In the genomic region with DNA sequence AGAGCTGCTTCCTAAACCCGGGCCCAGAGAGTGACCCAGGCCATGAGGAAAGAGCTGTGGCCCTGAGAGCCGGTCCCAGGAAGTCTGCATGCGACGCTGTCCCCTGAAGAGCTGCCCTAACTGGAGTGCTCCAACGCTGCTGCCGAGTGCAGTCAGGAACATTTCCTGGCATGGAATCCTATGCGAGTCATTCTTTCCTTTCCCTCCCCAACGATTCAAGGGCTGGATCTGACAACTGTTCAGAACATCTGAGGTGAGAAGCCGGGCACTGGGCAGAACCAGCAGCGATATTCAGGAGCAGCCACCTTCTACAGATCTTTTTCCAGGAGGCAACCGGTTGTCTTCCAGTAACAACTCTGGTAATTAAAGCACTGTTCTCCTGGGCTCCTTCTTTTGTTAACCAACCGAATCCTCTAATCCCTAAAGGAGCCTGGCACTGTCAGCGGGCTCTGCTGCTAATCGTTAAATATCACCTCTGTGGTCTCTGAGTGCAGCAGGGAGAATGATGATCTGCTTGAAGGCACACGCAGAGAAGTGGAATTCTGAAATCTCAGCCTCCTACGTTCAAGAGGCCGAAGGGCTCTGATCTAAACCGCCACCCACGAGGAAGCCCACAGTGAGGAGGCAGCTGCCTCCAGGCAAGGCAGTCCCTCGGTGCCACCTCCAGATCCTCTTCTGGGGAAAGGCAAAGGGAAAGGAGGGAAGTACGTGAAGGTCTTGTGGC, we compare ENCODE assay signal across 8 cellular contexts. TPM values are rescaled to one million over a fixed set of nuclear protein-coding genes. Genes with fewer than 3 reads are reported as not detected.
DNase-seq lines count a peak whose midpoint lies in the region; ATAC-seq and TF ChIP-seq lines count a peak whose summit lies in the region.

No MANE protein-coding gene starts in this region.

- no peak overlapping the region for H2AFZ ChIP-seq in OCI-LY7 (ENCODE audit: low read length)
- no peak overlapping the region for H2AFZ ChIP-seq in Karpas-422 (ENCODE audit: low read length)

- H3K36me3 ChIP-seq in body of pancreas (replicated peaks in 1 of 2; ENCODE audit: insufficient read depth in 1 of 2, low read depth in 2 of 2) (no peaks in the 10 kb centered on the region), skeletal muscle satellite cell (ENCODE audit: insufficient read depth, low read length) (peaks cover 28% of the 10 kb centered on the region), OCI-LY7 (ENCODE audit: insufficient read depth, low read length) (peaks cover 90% of the 10 kb centered on the region), Karpas-422 (ENCODE audit: insufficient read depth, low read length) (peaks cover 64% of the 10 kb centered on the region)

- H3K9me2 ChIP-seq in OCI-LY7 (ENCODE audit: insufficient read depth, low read length) (no peaks in the 10 kb centered on the region), Karpas-422 (replicated peaks; ENCODE audit: insufficient read depth, low read length) (no peaks in the 10 kb centered on the region)

- CTCF ChIA-PET in OCI-LY7 (lab: Charles Lee; ENCODE audit: unreplicated experiment): no interaction called here

- no peaks in the 10 kb centered on the region for H3K27me3 ChIP-seq in body of pancreas
- no peaks in the 10 kb centered on the region for H3K27me3 ChIP-seq in skeletal muscle satellite cell (ENCODE audit: control insufficient read depth, insufficient read depth, low read length)
- no peaks in the 10 kb centered on the region for H3K27me3 ChIP-seq in Karpas-422 (ENCODE audit: low read length)

- no TSS peak for BruUV-seq in OCI-LY7 (replicated peaks; lab: Mats Ljungman, UMichigan)

- H3K4me1 ChIP-seq in body of pancreas: peaks cover 67% of the 10 kb centered on the region
- peaks cover 72% of the 10 kb centered on the region for H3K4me1 ChIP-seq in skeletal muscle satellite cell (ENCODE audit: control insufficient read depth, insufficient read depth, low read length)
- peaks cover 13% of the 10 kb centered on the region for H3K4me1 ChIP-seq in OCI-LY7 (ENCODE audit: insufficient read depth, low read length, poor library complexity, severe bottlenecking)
- H3K4me1 ChIP-seq in Karpas-422 (ENCODE audit: low read length): peaks cover 10% of the 10 kb centered on the region; the same call in 1 of the 2 replicates

- H3K4me3 ChIP-seq in body of pancreas (no peak overlapping the region), skeletal muscle satellite cell (ENCODE audit: low read length) (peak overlapping the region; percentile 15), OCI-LY7 (ENCODE audit: low read depth, low read length, poor library complexity, severe bottlenecking) (no peak overlapping the region), Karpas-422 (ENCODE audit: low read length) (no peak overlapping the region)

- H3K79me2 ChIP-seq in OCI-LY7 (ENCODE audit: insufficient read depth, low read depth, low read length) (peaks cover 100% of the 10 kb centered on the region), Karpas-422 (ENCODE audit: low read length) (peaks cover 91% of the 10 kb centered on the region)

- ATAC-seq in body of pancreas: peak; percentile 74
- no peak for ATAC-seq in HG03342 (IDR thresholded peaks at IDR 0.05; ENCODE audit: unreplicated experiment)

- H3K9me3 ChIP-seq in body of pancreas (no peaks in the 10 kb centered on the region), skeletal muscle satellite cell (replicated peaks; ENCODE audit: low read length) (no peaks in the 10 kb centered on the region), OCI-LY7 (ENCODE audit: low read length) (no peaks in the 10 kb centered on the region), Karpas-422 (ENCODE audit: low read length) (no peaks in the 10 kb centered on the region)

- peak; percentile 11 for DNase-seq in NCI-H2107 treated with DMSO at 0.1 percent for 48 hours (lab: John Stamatoyannopoulos, UW; ENCODE audit: unreplicated experiment)
- DNase-seq in NCI-H2107 (lab: John Stamatoyannopoulos, UW): no peak
- peak; percentile 50 to 81 (median 72) for DNase-seq in body of pancreas
- peak; percentile 75 for DNase-seq in islet precursor cell
- no peak for DNase-seq in OCI-LY7 (ENCODE audit: low spot score)
- DNase-seq in Karpas-422: no peak

- TF ChIP-seq POLR2A in body of pancreas (IDR thresholded peaks at IDR 0.05): peak in 1 of 3 donors; percentile 46

- TF ChIP-seq CTCF in body of pancreas (IDR thresholded peaks at IDR 0.05) (no peak), OCI-LY7 (conservative IDR thresholded peaks at IDR 0.05; ENCODE audit: low read length) (no peak)

- H3K9ac ChIP-seq in skeletal muscle satellite cell (ENCODE audit: low read depth, low read length) (peak overlapping the region; percentile 81), Karpas-422 (ENCODE audit: low read length) (no peak overlapping the region)

- WGBS in body of pancreas, 2 donors: 28 to 40% methylated on average over 21 of the region's 21 CpGs

- intact Hi-C loops in body of pancreas (cut with DNase I) (no loop called here), OCI-LY7 (cut with micrococcal nuclease; ENCODE audit: unreplicated experiment) (no loop called here)

- H3K27ac ChIP-seq in body of pancreas (peak overlapping the region; percentile 9 to 86 (median 66)), OCI-LY7 (ENCODE audit: low read depth, low read length, poor library complexity, severe bottlenecking) (no peak overlapping the region), Karpas-422 (ENCODE audit: low read length) (no peak overlapping the region)

- H3K4me2 ChIP-seq in skeletal muscle satellite cell (ENCODE audit: low read length): peak overlapping the region; percentile 76
- no peak overlapping the region for H3K4me2 ChIP-seq in OCI-LY7 (ENCODE audit: low read length)
- no peak overlapping the region for H3K4me2 ChIP-seq in Karpas-422 (ENCODE audit: low read depth, low read length, poor library complexity, severe bottlenecking)

- H4K20me1 ChIP-seq in OCI-LY7 (ENCODE audit: insufficient read depth, low read length): peaks cover 18% of the 10 kb centered on the region; the same call in 1 of the 2 replicates
- peaks cover 89% of the 10 kb centered on the region for H4K20me1 ChIP-seq in Karpas-422 (ENCODE audit: insufficient read depth, low read depth, low read length)

- POLR2A ChIA-PET in OCI-LY7 (lab: Charles Lee): no interaction called here

RNA-seq across cellular contexts. Expression of gene SLC45A1, which starts 55.8 kb away (rescaled TPM):
- 1 to 10 TPM in 1 of 2 donors, not detected in 1; 1.6 TPM for total RNA-seq in body of pancreas
- total RNA-seq in skeletal muscle satellite cell (2012; rRNA removed): 1.0 and 4.8 TPM in 2 replicates
- not detected in 2 replicates for total RNA-seq in OCI-LY7 (2014; rRNA removed; shearing (Covaris generic))
- total RNA-seq in OCI-LY7 (2022): not detected in 2 replicates
- not detected in 2 replicates for total RNA-seq in Karpas-422 (2014; rRNA removed; shearing (Covaris generic); ENCODE audit: low replicate concordance)

Comparison
In these comparisons a context has a peak if more than half of its experiments do, and no peak if none do; other contexts are left out.
1. DNase-seq: peak in NCI-H2107 treated with DMSO at 0.1 percent for 48 hours (single experiment), body of pancreas (4 of 4) and islet precursor cell (single experiment); none in NCI-H2107 (single experiment), OCI-LY7 (single experiment) and Karpas-422 (single experiment).
2. H3K27ac ChIP-seq: peak in body of pancreas (4 of 4); none in OCI-LY7 (single experiment) and Karpas-422 (single experiment).